19 cellular contexts compared by ENCODE assay signal in genomic region chr4:188623314-188623854, GRCh38.
DNase-seq lines count a peak whose midpoint lies in the region; ATAC-seq, FAIRE-seq and TF ChIP-seq lines count a peak whose summit lies in the region.
"Had no signal": no experiment of that assay in that cellular context is flagged by ENCODE, and none has a peak within 500 bp of the region (broad histone marks: within the 10 kb centered on the region; RNA-seq: fewer than 3 reads in every experiment).

No MANE protein-coding gene starts in this region.

- no peak for TF ChIP-seq RAD21 in HepG2 (CRISPR knock-in tag; IDR thresholded peaks at IDR 0.05)

- in situ Hi-C loops in HepG2 (cut with HindIII; ENCODE audit: extremely low pct_ligation_motif_present, low pct_unique_long_range_greater_than_20kb) = no loop called here
- in situ Hi-C loops in transverse colon (cut with MboI; ENCODE audit: low pct_ligation_motif_present in 1 of 4, low pct_unique_long_range_greater_than_20kb in 1 of 4, low sequenced_read_pairs in 3 of 4) = no loop called here

- no TSS peak for BruUV-seq in HepG2 (replicated peaks; lab: Mats Ljungman, UMichigan)

- WGBS in HepG2 (ENCODE audit: low lambda C conversion rate) = 37% methylated on average over 4 of the region's 4 CpGs
- 43% methylated on average over 4 of the region's 4 CpGs for WGBS in right lobe of liver (ENCODE audit: insufficient coverage, low coverage, low lambda C conversion rate, missing lambda C conversion rate)
- WGBS in small intestine, 3 donors = 69 to 71% (median 71%) methylated on average over 4 of the region's 4 CpGs
- WGBS in transverse colon (ENCODE audit: low coverage in 1 of 2), 2 donors = 54 to 61% methylated on average over 4 of the region's 4 CpGs

- H3K36me3 ChIP-seq in HepG2 (replicated peaks in 1 of 2; ENCODE audit: control insufficient read depth in 1 of 2, insufficient read depth in 2 of 2, low read length in 2 of 2) (no peaks in the 10 kb centered on the region), right lobe of liver (no peaks in the 10 kb centered on the region), small intestine (ENCODE audit: control insufficient read depth in 2 of 2, insufficient read depth in 2 of 2, low read length in 2 of 2) (no peaks in the 10 kb centered on the region), transverse colon (no peaks in the 10 kb centered on the region)
- H3K36me3 ChIP-seq: BLaER1 had no signal

- DNase-seq in HepG2 (ENCODE audit: low spot score) (no peak), right lobe of liver (no peak), frontal cortex (ENCODE audit: low spot score in 2 of 2) (no peak), small intestine (no peak), transverse colon (no peak)
- DNase-seq: Caco-2; CD4-positive, CD25-positive, alpha-beta regulatory T cell; CD8-positive, alpha-beta T cell; DMS153; DND-41; GM23248; H7; HCEC 1CT had no signal

- POLR2A ChIA-PET in HepG2 (lab: Yijun Ruan, JAX) = no interaction called here

- no peak overlapping the region for H3K4me2 ChIP-seq in HepG2 (ENCODE audit: low read depth, low read length)
- H3K4me2 ChIP-seq: BLaER1 had no signal

- no peak overlapping the region for H3K9ac ChIP-seq in HepG2 (ENCODE audit: insufficient read depth, low read depth, low read length)
- H3K9ac ChIP-seq: BLaER1, GM23248 had no signal

- H3K27me3 ChIP-seq in HepG2 (ENCODE audit: control insufficient read depth in 1 of 2, insufficient read depth in 2 of 2, low read length in 2 of 2) (no peaks in the 10 kb centered on the region), right lobe of liver (no peaks in the 10 kb centered on the region), small intestine (ENCODE audit: control insufficient read depth in 2 of 2, insufficient read depth in 2 of 2, low read length in 2 of 2) (no peaks in the 10 kb centered on the region), transverse colon (no peaks in the 10 kb centered on the region)
- H3K27me3 ChIP-seq: BLaER1 had no signal

- no peaks in the 10 kb centered on the region for H3K4me1 ChIP-seq in HepG2 (ENCODE audit: insufficient read depth, low read length)
- no peaks in the 10 kb centered on the region for H3K4me1 ChIP-seq in right lobe of liver
- no peaks in the 10 kb centered on the region for H3K4me1 ChIP-seq in small intestine (ENCODE audit: control insufficient read depth in 2 of 2, insufficient read depth in 1 of 2, low read depth in 1 of 2, low read length in 1 of 2)
- no peaks in the 10 kb centered on the region for H3K4me1 ChIP-seq in transverse colon
- H3K4me1 ChIP-seq: Caco-2 had no signal

- CTCF ChIA-PET in HepG2 (lab: Yijun Ruan, JAX; ENCODE audit: low intra/inter-chr PET ratio, low total read pairs) = no interaction called here

- H2AFZ ChIP-seq in HepG2 (ENCODE audit: low read length) = no peak overlapping the region
- H2AFZ ChIP-seq: GM23248 had no signal

- ATAC-seq in HepG2 (no peak), right lobe of liver (no peak), GM19395 (IDR thresholded peaks at IDR 0.05; ENCODE audit: unreplicated experiment) (no peak)
- ATAC-seq: CD8-positive, alpha-beta T cell had no signal

- TF ChIP-seq CTCF in HepG2 (CRISPR knock-in tag; IDR thresholded peaks at IDR 0.05) = no peak
- TF ChIP-seq CTCF in right lobe of liver (IDR thresholded peaks at IDR 0.05) = no peak
- TF ChIP-seq CTCF in transverse colon (IDR thresholded peaks at IDR 0.05) = no peak

- H3K9me3 ChIP-seq in HepG2 (ENCODE audit: low read length) = no peaks in the 10 kb centered on the region
- no peaks in the 10 kb centered on the region for H3K9me3 ChIP-seq in right lobe of liver
- H3K9me3 ChIP-seq in small intestine (ENCODE audit: control insufficient read depth, low read depth) = no peaks in the 10 kb centered on the region
- no peaks in the 10 kb centered on the region for H3K9me3 ChIP-seq in transverse colon
- H3K9me3 ChIP-seq: BLaER1, Caco-2 had no signal

- H3K27ac ChIP-seq in HepG2 (ENCODE audit: extremely low read length, insufficient read depth, low read length) (no peak overlapping the region), right lobe of liver (no peak overlapping the region), small intestine (ENCODE audit: low read depth in 1 of 2, low read length in 1 of 2) (no peak overlapping the region), transverse colon (no peak overlapping the region)
- H3K27ac ChIP-seq: 22Rv1, BLaER1, C4-2B, GM23248 had no signal

- intact Hi-C loops in HepG2 (cut with micrococcal nuclease; ENCODE audit: unreplicated experiment) (no loop called here), right lobe of liver (cut with DNase I) (no loop called here), transverse colon (cut with DNase I; ENCODE audit: low total_unique reads) (no loop called here)

- no peak for FAIRE-seq in HepG2 (lab: Jason Lieb, UNC)
- FAIRE-seq in frontal cortex (lab: Jason Lieb, UNC) = peak; percentile 21
- FAIRE-seq in small intestine (lab: Jason Lieb, UNC) = peak; percentile 68
- FAIRE-seq: GM12892, H1 had no signal

- TF ChIP-seq EP300 in HepG2 (IDR thresholded peaks at IDR 0.05; ENCODE audit: low read depth in 2 of 2, low read length in 2 of 2) (no peak), HepG2 (CRISPR knock-in tag; IDR thresholded peaks at IDR 0.05; ENCODE audit: borderline replicate concordance) (no peak), transverse colon (IDR thresholded peaks at IDR 0.05; ENCODE audit: low read depth) (no peak)

- H4K20me1 ChIP-seq in HepG2 (ENCODE audit: insufficient read depth, low read length) = no peaks in the 10 kb centered on the region
- H4K20me1 ChIP-seq: BLaER1 had no signal

- TF ChIP-seq POLR2A in HepG2 (IDR thresholded peaks at IDR 0.05; ENCODE audit: insufficient read depth in 1 of 2, low read depth in 2 of 2, low read length in 2 of 2) (no peak), right lobe of liver (IDR thresholded peaks at IDR 0.05) (no peak), transverse colon (IDR thresholded peaks at IDR 0.05) (no peak)

- H3K79me2 ChIP-seq in HepG2 (ENCODE audit: insufficient read depth, low read length) = no peaks in the 10 kb centered on the region

- H3K4me3 ChIP-seq in HepG2 (replicated peaks in 1 of 3; ENCODE audit: insufficient read depth in 1 of 3, low read depth in 2 of 3, low read length in 3 of 3) (no peak overlapping the region), right lobe of liver (no peak overlapping the region), small intestine (ENCODE audit: low read depth in 1 of 2, low read length in 2 of 2) (no peak overlapping the region), transverse colon (no peak overlapping the region)
- H3K4me3 ChIP-seq: BLaER1, GM23248 had no signal

TF ChIP-seq in HepG2, 621 proteins besides CTCF, POLR2A, EP300 and RAD21:
- TF ChIP-seq ARHGAP35 (CRISPR knock-in tag; IDR thresholded peaks at IDR 0.05; ENCODE audit: borderline replicate concordance) (no peak), ZNF260 (CRISPR knock-in tag; IDR thresholded peaks at IDR 0.05; ENCODE audit: borderline replicate concordance, low read depth) (no peak), SIN3A (IDR thresholded peaks at IDR 0.05; ENCODE audit: borderline replicate concordance, low read depth, low read length) (no peak), CREB1 (IDR thresholded peaks at IDR 0.05) (peak; percentile 69), CREB1 (CRISPR knock-in tag; IDR thresholded peaks at IDR 0.05) (no peak), ZFP36L2 (CRISPR knock-in tag; IDR thresholded peaks at IDR 0.05) (no peak), REST (IDR thresholded peaks at IDR 0.05; ENCODE audit: borderline replicate concordance in 1 of 2, low read depth in 1 of 2, low read length in 2 of 2) (no peak), HBP1 (CRISPR knock-in tag; IDR thresholded peaks at IDR 0.05; ENCODE audit: low read depth) (no peak), SYNCRIP (IDR thresholded peaks at IDR 0.05; ENCODE audit: insufficient read depth, low read depth, low read length) (no peak), KLF11 (CRISPR knock-in tag; IDR thresholded peaks at IDR 0.05) (no peak), ZNF263 (CRISPR knock-in tag; IDR thresholded peaks at IDR 0.05) (no peak), ATF7 (IDR thresholded peaks at IDR 0.05) (peak; percentile 68), ATF7 (CRISPR knock-in tag; IDR thresholded peaks at IDR 0.05) (no peak), NFIC (IDR thresholded peaks at IDR 0.05; ENCODE audit: low read length) (no peak)
